8 cellular contexts compared by ENCODE assay signal in genomic region chr1:25430073-25430665, GRCh38. TPM values are rescaled to one million over a fixed set of nuclear protein-coding genes. Genes with fewer than 3 reads are reported as not detected.
DNase-seq lines count a peak whose midpoint lies in the region; ATAC-seq and TF ChIP-seq lines count a peak whose summit lies in the region.

No MANE protein-coding gene starts in this region.

- H3K27me3 Mint-ChIP-seq in activated naive CD4-positive, alpha-beta T cell treated with anti-CD3 and anti-CD28 coated beads for 36 hours (ENCODE audit: low read depth): no peaks in the 10 kb centered on the region
- peaks cover 12% of the 10 kb centered on the region for H3K27me3 Mint-ChIP-seq in glutamatergic neuron (ENCODE audit: unreplicated experiment)

- H3K9me3 Mint-ChIP-seq in activated naive CD4-positive, alpha-beta T cell treated with anti-CD3 and anti-CD28 coated beads for 36 hours: no peaks in the 10 kb centered on the region
- peaks cover 12% of the 10 kb centered on the region for H3K9me3 Mint-ChIP-seq in glutamatergic neuron (ENCODE audit: unreplicated experiment)

- CTCF ChIA-PET in activated naive CD4-positive, alpha-beta T cell treated with anti-CD3 and anti-CD28 coated beads for 36 hours (lab: Charles Lee): no interaction called here

- no peaks in the 10 kb centered on the region for H3K36me3 Mint-ChIP-seq in activated naive CD4-positive, alpha-beta T cell treated with anti-CD3 and anti-CD28 coated beads for 36 hours (ENCODE audit: low read depth)
- no peaks in the 10 kb centered on the region for H3K36me3 Mint-ChIP-seq in glutamatergic neuron (ENCODE audit: unreplicated experiment)

- peak; percentile 89 for ATAC-seq in omental fat pad (ENCODE audit: low FRiP score)
- ATAC-seq in thoracic aorta (ENCODE audit: insufficient number of reproducible peaks, low FRiP score, low read depth): peak; percentile 83

- peak overlapping the region; percentile 95 for H3K4me3 Mint-ChIP-seq in activated naive CD4-positive, alpha-beta T cell treated with anti-CD3 and anti-CD28 coated beads for 36 hours
- peak overlapping the region; percentile 96 for H3K4me3 Mint-ChIP-seq in glutamatergic neuron (ENCODE audit: unreplicated experiment)

- H3K36me3 ChIP-seq in thoracic aorta: no peaks in the 10 kb centered on the region

- H3K4me1 ChIP-seq in thoracic aorta (ENCODE audit: control insufficient read depth in 1 of 2, low read depth in 2 of 2): peaks cover 13 to 32% of the 10 kb centered on the region in 2 donors

- no peaks in the 10 kb centered on the region for H3K9me3 ChIP-seq in thoracic aorta

- H3K27ac Mint-ChIP-seq in activated naive CD4-positive, alpha-beta T cell treated with anti-CD3 and anti-CD28 coated beads for 36 hours: peak overlapping the region; percentile 93
- peak overlapping the region; percentile 100 for H3K27ac Mint-ChIP-seq in glutamatergic neuron (ENCODE audit: unreplicated experiment)

- DNase-seq in HFF-Myc (ENCODE audit: extremely low read depth, low read depth): no peak
- peak; percentile 77 for DNase-seq in MV-4-11 (lab: John Stamatoyannopoulos, UW)
- DNase-seq in SK-MEL-5 (ENCODE audit: low read depth, low spot score): peak; percentile 73
- peak; percentile 82 for DNase-seq in activated naive CD4-positive, alpha-beta T cell treated with anti-CD3 and anti-CD28 coated beads for 36 hours
- DNase-seq in glutamatergic neuron: peak; percentile 88
- DNase-seq in omental fat pad (ENCODE audit: low spot score): peak; percentile 60
- peak; percentile 42 for DNase-seq in thoracic aorta (ENCODE audit: low spot score)

- H3K27ac ChIP-seq in thoracic aorta: peak overlapping the region; percentile 88 to 95

- intact Hi-C loops in activated naive CD4-positive, alpha-beta T cell treated with anti-CD3 and anti-CD28 coated beads for 36 hours (cut with micrococcal nuclease): loop anchor here (1.0 to 5.0 kb wide), 5 partner anchors 17 to 392 kb away; partner anchors contain the start of genes SYF2 and TMEM50A

- H3K4me3 ChIP-seq in GM08714 (ENCODE audit: low read length) (peak overlapping the region; percentile 98), HFF-Myc (replicated peaks; ENCODE audit: low read depth, low read length) (peak overlapping the region; percentile 74), thoracic aorta (peak overlapping the region; percentile 87)

- no peak for TF ChIP-seq CTCF in HFF-Myc (IDR thresholded peaks at IDR 0.05; ENCODE audit: low read depth, low read length, missing control alignments)
- no peak for TF ChIP-seq CTCF in glutamatergic neuron (IDR thresholded peaks at IDR 0.05; ENCODE audit: partially characterized antibody, unreplicated experiment)
- no peak for TF ChIP-seq CTCF in omental fat pad (IDR thresholded peaks at IDR 0.05)
- no peak for TF ChIP-seq CTCF in thoracic aorta (IDR thresholded peaks at IDR 0.05)

- H3K27me3 ChIP-seq in thoracic aorta (replicated peaks; ENCODE audit: insufficient read depth): no peaks in the 10 kb centered on the region

- in situ Hi-C loops in SK-MEL-5 (cut with HindIII; ENCODE audit: low pct_unique_long_range_greater_than_20kb, low sequenced_read_pairs): no loop called here

- H3K4me1 Mint-ChIP-seq in activated naive CD4-positive, alpha-beta T cell treated with anti-CD3 and anti-CD28 coated beads for 36 hours (ENCODE audit: low read depth): peaks cover 37% of the 10 kb centered on the region
- H3K4me1 Mint-ChIP-seq in glutamatergic neuron (ENCODE audit: low read depth, unreplicated experiment): peaks cover 26% of the 10 kb centered on the region

RNA-seq across cellular contexts. Expression of gene MACO1, which starts 0.5 kb away (rescaled TPM):
- total RNA-seq in SK-MEL-5 (2014; rRNA removed; shearing (Covaris generic)): 18.5 and 19.7 TPM in 2 replicates
- 9.2 and 12.5 TPM in 2 replicates for polyA plus RNA-seq in SK-MEL-5 (2015; cell fraction: cytosol; rRNA removed)
- 6.0 and 6.6 TPM in 2 replicates for polyA plus RNA-seq in SK-MEL-5 (2015; cell fraction: nucleus; rRNA removed)
- 1 to 10 TPM; 8.4 to 8.6 TPM for total RNA-seq in activated naive CD4-positive, alpha-beta T cell treated with anti-CD3 and anti-CD28 coated beads for 36 hours
- total RNA-seq in glutamatergic neuron (ENCODE audit: unreplicated experiment) (85.4 TPM), omental fat pad (10 to 100 TPM; 13.0 to 16.6 (median 15.7) TPM), thoracic aorta (10 to 100 TPM; 15.2 to 18.8 TPM)

RNA-seq across cellular contexts. Expression of gene RHCE, which starts 9.5 kb away (rescaled TPM):
- total RNA-seq in SK-MEL-5 (2014; rRNA removed; shearing (Covaris generic)): 0.37 and 0.77 TPM in 2 replicates
- 0.27 and 0.63 TPM in 2 replicates for polyA plus RNA-seq in SK-MEL-5 (2015; cell fraction: cytosol; rRNA removed)
- 0.26 TPM in 1 of 2 replicates, not detected in the other for polyA plus RNA-seq in SK-MEL-5 (2015; cell fraction: nucleus; rRNA removed)
- total RNA-seq in activated naive CD4-positive, alpha-beta T cell treated with anti-CD3 and anti-CD28 coated beads for 36 hours: under 1 TPM; 0.33 to 0.54 TPM
- total RNA-seq in glutamatergic neuron (ENCODE audit: unreplicated experiment) (1.2 TPM), omental fat pad (under 1 TPM in 1 of 4 donors, not detected in 3; 0.44 TPM), thoracic aorta (not detected)
